In genomic region chr17:52647411-52647810, GRCh38 we compare ENCODE assay signal across 5 cellular contexts.
"Had no signal": no experiment of that assay in that cellular context is flagged by ENCODE, and none has a peak within 500 bp of the region (broad histone marks: within the 10 kb centered on the region; RNA-seq: fewer than 3 reads in every experiment).

No MANE protein-coding gene starts in this region.

- H3K4me3 ChIP-seq: K562 had no signal

- H3K27ac ChIP-seq: HL-60 had no signal

- DNase-seq: IMR-90, KBM-7 had no signal

- ATAC-seq: HepG2, K562 had no signal
